ENCODE assay signal across 12 cellular contexts in genomic region chr21:26117324-26117971, GRCh38. TPM values are rescaled to one million over a fixed set of nuclear protein-coding genes. Genes with fewer than 3 reads are reported as not detected.
DNase-seq lines count a peak whose midpoint lies in the region; ATAC-seq, FAIRE-seq and TF ChIP-seq lines count a peak whose summit lies in the region.
"Had no signal": no experiment of that assay in that cellular context is flagged by ENCODE, and none has a peak within 500 bp of the region (broad histone marks: within the 10 kb centered on the region; RNA-seq: fewer than 3 reads in every experiment).

No MANE protein-coding gene starts in this region.

- CTCF ChIA-PET in activated CD8-positive, alpha-beta memory T cell treated with anti-CD3 and anti-CD28 coated beads, Interleukin-2, amount 10 ng/mL, durations not matched to agents 7 days and 5 days (lab: Charles Lee): interaction anchor here (0.9 kb wide), 1 partner anchor 13 kb away, joined by 3 read pairs; no protein-coding TSS in a partner anchor

- intact Hi-C loops in right cardiac atrium (cut with DNase I): loop anchor here in 1 of 4 donors (10.0 kb wide), 1 partner anchor 47 kb away; no protein-coding TSS in a partner anchor

- no peak overlapping the region for H3K4me3 Mint-ChIP-seq in nephron progenitor cell
- H3K4me3 Mint-ChIP-seq in activated CD8-positive, alpha-beta memory T cell treated with anti-CD3 and anti-CD28 coated beads, Interleukin-2, amount 10 ng/mL, durations not matched to agents 7 days and 5 days: no peak overlapping the region
- H3K4me3 Mint-ChIP-seq: naive thymus-derived CD8-positive, alpha-beta T cell had no signal

- WGBS in right cardiac atrium: 90% methylated on average over 5 of the region's 5 CpGs

- no peaks in the 10 kb centered on the region for H3K36me3 ChIP-seq in right atrium auricular region
- H3K36me3 ChIP-seq: MG63 had no signal

- no peaks in the 10 kb centered on the region for H3K9me3 ChIP-seq in right atrium auricular region
- H3K9me3 ChIP-seq in right cardiac atrium (ENCODE audit: control insufficient read depth, low read length): no peaks in the 10 kb centered on the region
- H3K9me3 ChIP-seq: MG63 had no signal

- H3K27me3 ChIP-seq in right atrium auricular region (no peaks in the 10 kb centered on the region), right cardiac atrium (ENCODE audit: control insufficient read depth, insufficient read depth) (no peaks in the 10 kb centered on the region)
- H3K27me3 ChIP-seq: MG63 had no signal

- peaks cover 38% of the 10 kb centered on the region for H3K4me1 Mint-ChIP-seq in nephron progenitor cell
- no peaks in the 10 kb centered on the region for H3K4me1 Mint-ChIP-seq in activated CD8-positive, alpha-beta memory T cell treated with anti-CD3 and anti-CD28 coated beads, Interleukin-2, amount 10 ng/mL, durations not matched to agents 7 days and 5 days

- H3K4me3 ChIP-seq in right atrium auricular region: no peak overlapping the region
- H3K4me3 ChIP-seq in right cardiac atrium (ENCODE audit: low read length): no peak overlapping the region

- H3K27ac ChIP-seq in right atrium auricular region (peak overlapping the region; percentile 71 to 76), right cardiac atrium (ENCODE audit: low read length) (no peak overlapping the region)

- H3K36me3 Mint-ChIP-seq in nephron progenitor cell (ENCODE audit: low read depth): peaks cover 27% of the 10 kb centered on the region
- H3K36me3 Mint-ChIP-seq in activated CD8-positive, alpha-beta memory T cell treated with anti-CD3 and anti-CD28 coated beads, Interleukin-2, amount 10 ng/mL, durations not matched to agents 7 days and 5 days: no peaks in the 10 kb centered on the region
- H3K36me3 Mint-ChIP-seq: naive thymus-derived CD8-positive, alpha-beta T cell had no signal

- no peak for DNase-seq in right atrium auricular region (ENCODE audit: low spot score)
- DNase-seq in right cardiac atrium: no peak
- peak; percentile 41 for DNase-seq in NCI-H774 (lab: John Stamatoyannopoulos, UW)
- no peak for DNase-seq in nephron progenitor cell
- no peak for DNase-seq in hepatic stellate cell (ENCODE audit: low spot score)
- DNase-seq in activated CD4-positive, CD25-positive, alpha-beta regulatory T cell treated with anti-CD3 and anti-CD28 coated beads, Interleukin-2, amount 50 U/mL, for 72 hours: no peak
- DNase-seq in activated CD8-positive, alpha-beta memory T cell treated with anti-CD3 and anti-CD28 coated beads, Interleukin-2, amount 10 ng/mL, durations not matched to agents 7 days and 5 days: no peak
- DNase-seq: MG63; naive thymus-derived CD8-positive, alpha-beta T cell; NCI-H82 had no signal

- H3K27ac Mint-ChIP-seq in nephron progenitor cell: no peak overlapping the region
- H3K27ac Mint-ChIP-seq in activated CD8-positive, alpha-beta memory T cell treated with anti-CD3 and anti-CD28 coated beads, Interleukin-2, amount 10 ng/mL, durations not matched to agents 7 days and 5 days: no peak overlapping the region

- no peaks in the 10 kb centered on the region for H3K27me3 Mint-ChIP-seq in nephron progenitor cell (ENCODE audit: low read depth, poor library complexity)
- H3K27me3 Mint-ChIP-seq in activated CD8-positive, alpha-beta memory T cell treated with anti-CD3 and anti-CD28 coated beads, Interleukin-2, amount 10 ng/mL, durations not matched to agents 7 days and 5 days: no peaks in the 10 kb centered on the region
- H3K27me3 Mint-ChIP-seq: naive thymus-derived CD8-positive, alpha-beta T cell had no signal

- H3K4me1 ChIP-seq in right atrium auricular region (peaks cover 0 to 43% of the 10 kb centered on the region in 2 donors), right cardiac atrium (ENCODE audit: control insufficient read depth, insufficient read depth, low read length) (peaks cover 3% of the 10 kb centered on the region)

- TF ChIP-seq CTCF in right atrium auricular region (IDR thresholded peaks at IDR 0.05) (no peak), nephron progenitor cell (IDR thresholded peaks at IDR 0.05) (no peak)

- H3K9me3 Mint-ChIP-seq in nephron progenitor cell: no peaks in the 10 kb centered on the region
- H3K9me3 Mint-ChIP-seq in activated CD8-positive, alpha-beta memory T cell treated with anti-CD3 and anti-CD28 coated beads, Interleukin-2, amount 10 ng/mL, durations not matched to agents 7 days and 5 days (ENCODE audit: low read depth): no peaks in the 10 kb centered on the region

- no peak for ATAC-seq in right cardiac atrium
- ATAC-seq in activated CD8-positive, alpha-beta memory T cell treated with anti-CD3 and anti-CD28 coated beads, Interleukin-2, amount 10 ng/mL, durations not matched to agents 7 days and 5 days: no peak
- ATAC-seq: naive thymus-derived CD8-positive, alpha-beta T cell had no signal

- peak; percentile 51 for FAIRE-seq in islet of Langerhans (lab: Jason Lieb, UNC)
- FAIRE-seq: H1 had no signal

RNA-seq across cellular contexts. Expression of gene APP, which starts 53.1 kb away (rescaled TPM):
- total RNA-seq in right atrium auricular region (100 to 1,000 TPM; 326 to 389 TPM), right cardiac atrium (100 to 1,000 TPM; 433 to 535 (median 472) TPM)
- 277 TPM for polyA plus RNA-seq in right cardiac atrium
- 10 to 100 TPM; 11.2 to 25.1 TPM for total RNA-seq in activated CD8-positive, alpha-beta memory T cell treated with anti-CD3 and anti-CD28 coated beads, Interleukin-2, amount 10 ng/mL, durations not matched to agents 7 days and 5 days

Comparison
In these comparisons a context has a peak if more than half of its experiments do, and no peak if none do; other contexts are left out.
1. RNA of gene APP, which starts 53.1 kb away (total RNA-seq): 433 to 535 TPM in right cardiac atrium and 326 to 389 TPM in right atrium auricular region; 11.2 to 25.1 TPM in activated CD8-positive, alpha-beta memory T cell treated with anti-CD3 and anti-CD28 coated beads, Interleukin-2, amount 10 ng/mL, durations not matched to agents 7 days and 5 days; every median in the first group is over 10 times any median in the second.